ENCODE assay signal across 34 cellular contexts in the genomic region with DNA sequence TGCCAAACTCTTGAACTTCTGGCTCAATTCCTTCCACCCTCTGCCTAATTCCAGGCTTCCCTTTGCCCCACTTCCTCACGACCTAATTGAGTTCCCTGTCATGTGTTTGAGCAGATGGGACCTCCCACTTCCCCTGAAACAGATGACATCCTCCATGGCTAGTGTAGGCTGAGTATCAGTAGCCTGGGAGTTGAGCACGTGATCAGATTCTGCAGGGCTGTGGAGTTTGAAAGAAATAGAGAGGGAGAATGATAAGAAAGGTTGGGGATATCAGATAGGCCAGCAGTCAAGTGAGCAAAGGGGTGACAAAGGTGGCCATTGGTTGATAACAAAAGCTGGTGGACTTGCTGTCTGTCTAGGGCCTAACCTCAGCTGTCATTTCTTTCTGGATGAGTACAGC. TPM values are rescaled to one million over a fixed set of nuclear protein-coding genes. Genes with fewer than 3 reads are reported as not detected.
"Had no signal": no experiment of that assay in that cellular context is flagged by ENCODE, and none has a peak within 500 bp of the region (broad histone marks: within the 10 kb centered on the region; RNA-seq: fewer than 3 reads in every experiment).

No MANE protein-coding gene starts in this region.

- H3K27me3 ChIP-seq: brain microvascular endothelial cell, gastrocnemius medialis, heart left ventricle, ovary, sigmoid colon, vagina had no signal

- H3K4me3 ChIP-seq: adrenal gland, coronary artery, gastrocnemius medialis, heart left ventricle, ovary, sigmoid colon, vagina had no signal

- H3K27me3 Mint-ChIP-seq: effector memory CD8-positive, alpha-beta T cell; progenitor cell of endocrine pancreas had no signal

- H3K36me3 ChIP-seq: adrenal gland, brain microvascular endothelial cell, gastrocnemius medialis, heart left ventricle, ovary, sigmoid colon, vagina had no signal

- ATAC-seq: activated T-cell treated with anti-CD3 and anti-CD28 coated beads, Interleukin-2, amount 50 U/mL, for 72 hours; effector memory CD8-positive, alpha-beta T cell; gastrocnemius medialis; heart left ventricle; left colon; stimulated activated effector memory CD8-positive, alpha-beta T cell treated with anti-CD3 and anti-CD28 coated beads, Interleukin-12 subunit alpha, Interleukin-12 subunit beta, amount 100 ng/mL, for 72 hours had no signal

- H3K27ac Mint-ChIP-seq: activated naive CD4-positive, alpha-beta T cell treated with anti-CD3 and anti-CD28 coated beads for 36 hours; activated naive CD8-positive, alpha-beta T cell treated with anti-CD3 and anti-CD28 coated beads for 36 hours; activated T-cell treated with anti-CD3 and anti-CD28 coated beads, Interleukin-2, amount 50 U/mL, for 72 hours; effector memory CD8-positive, alpha-beta T cell; immature natural killer cell; mesothelial cell of epicardium; naive B cell; progenitor cell of endocrine pancreas; stimulated activated effector memory CD8-positive, alpha-beta T cell treated with anti-CD3 and anti-CD28 coated beads, Interleukin-12 subunit alpha, Interleukin-12 subunit beta, amount 100 ng/mL, for 72 hours; stimulated activated naive CD8-positive, alpha-beta T cell treated with anti-CD3 and anti-CD28 coated beads, Interleukin-15, Interleukin-2, amounts not matched to agents 100 ng/mL and 50 ng/mL, for 24 hours; type B pancreatic cell had no signal

- H3K4me3 Mint-ChIP-seq: activated naive CD4-positive, alpha-beta T cell treated with anti-CD3 and anti-CD28 coated beads for 36 hours; activated naive CD8-positive, alpha-beta T cell treated with anti-CD3 and anti-CD28 coated beads for 36 hours; activated T-cell treated with anti-CD3 and anti-CD28 coated beads, Interleukin-2, amount 50 U/mL, for 72 hours; effector memory CD8-positive, alpha-beta T cell; immature natural killer cell; mesothelial cell of epicardium; naive B cell; stimulated activated effector memory CD8-positive, alpha-beta T cell treated with anti-CD3 and anti-CD28 coated beads, Interleukin-12 subunit alpha, Interleukin-12 subunit beta, amount 100 ng/mL, for 72 hours; stimulated activated naive CD8-positive, alpha-beta T cell treated with anti-CD3 and anti-CD28 coated beads, Interleukin-15, Interleukin-2, amounts not matched to agents 100 ng/mL and 50 ng/mL, for 24 hours; type B pancreatic cell had no signal

- H3K4me1 ChIP-seq: adrenal gland, gastrocnemius medialis, heart left ventricle, sigmoid colon, vagina had no signal

- H3K4me1 Mint-ChIP-seq: activated naive CD8-positive, alpha-beta T cell treated with anti-CD3 and anti-CD28 coated beads for 36 hours; immature natural killer cell; mesothelial cell of epicardium; naive B cell; stimulated activated effector memory CD8-positive, alpha-beta T cell treated with anti-CD3 and anti-CD28 coated beads, Interleukin-12 subunit alpha, Interleukin-12 subunit beta, amount 100 ng/mL, for 72 hours had no signal

- H3K36me3 Mint-ChIP-seq: activated naive CD8-positive, alpha-beta T cell treated with anti-CD3 and anti-CD28 coated beads for 36 hours; immature natural killer cell; mesothelial cell of epicardium; naive B cell; stimulated activated effector memory CD8-positive, alpha-beta T cell treated with anti-CD3 and anti-CD28 coated beads, Interleukin-12 subunit alpha, Interleukin-12 subunit beta, amount 100 ng/mL, for 72 hours; type B pancreatic cell had no signal

- H3K9me3 ChIP-seq: adrenal gland, gastrocnemius medialis, heart left ventricle, ovary, sigmoid colon, vagina had no signal

- H3K27ac ChIP-seq: adrenal gland, brain microvascular endothelial cell, coronary artery, gastrocnemius medialis, heart left ventricle, ovary, sigmoid colon, vagina, VCaP had no signal

- H3K9me3 Mint-ChIP-seq: activated naive CD4-positive, alpha-beta T cell treated with anti-CD3 and anti-CD28 coated beads for 36 hours; activated naive CD8-positive, alpha-beta T cell treated with anti-CD3 and anti-CD28 coated beads for 36 hours; activated T-cell treated with anti-CD3 and anti-CD28 coated beads, Interleukin-2, amount 50 U/mL, for 72 hours; effector memory CD8-positive, alpha-beta T cell; mesothelial cell of epicardium; stimulated activated effector memory CD8-positive, alpha-beta T cell treated with anti-CD3 and anti-CD28 coated beads, Interleukin-12 subunit alpha, Interleukin-12 subunit beta, amount 100 ng/mL, for 72 hours; type B pancreatic cell had no signal

- DNase-seq: activated CD4-positive, alpha-beta T cell treated with anti-CD3 and anti-CD28 coated beads for 4 hours; activated CD4-positive, alpha-beta T cell treated with anti-CD3 and anti-CD28 coated beads, Interleukin-2, amount 50 U/mL, for 4 hours; activated naive CD4-positive, alpha-beta T cell treated with anti-CD3 and anti-CD28 coated beads for 36 hours; activated naive CD8-positive, alpha-beta T cell treated with anti-CD3 and anti-CD28 coated beads for 36 hours; activated T-cell treated with anti-CD3 and anti-CD28 coated beads for 4 hours; activated T-cell treated with anti-CD3 and anti-CD28 coated beads, Interleukin-2, amount 50 U/mL, for 72 hours; adrenal gland; aorta; brain microvascular endothelial cell; effector memory CD8-positive, alpha-beta T cell; erythroblast; gastrocnemius medialis; heart left ventricle; hypothalamus; immature natural killer cell; kidney; left colon; mammary epithelial cell; naive B cell; ovary; sigmoid colon; small intestine; stimulated activated CD4-positive, alpha-beta T cell treated with anti-CD3 and anti-CD28 coated beads, Interleukin-4, amount 100 ng/mL, for 24 hours; substantia nigra had no signal

RNA-seq across cellular contexts. Expression of a gene that starts 18.8 kb away (rescaled TPM):
- total RNA-seq: activated naive CD4-positive, alpha-beta T cell treated with anti-CD3 and anti-CD28 coated beads for 36 hours; activated naive CD8-positive, alpha-beta T cell treated with anti-CD3 and anti-CD28 coated beads for 36 hours; activated T-cell treated with anti-CD3 and anti-CD28 coated beads, Interleukin-2, amount 50 U/mL, for 72 hours; aorta; cardiac septum; gastrocnemius medialis; kidney; mammary epithelial cell had no signal
- polyA plus RNA-seq: immature natural killer cell, liver, mammary epithelial cell had no signal
